ENCODE assay signal across 10 cellular contexts in the genomic region with DNA sequence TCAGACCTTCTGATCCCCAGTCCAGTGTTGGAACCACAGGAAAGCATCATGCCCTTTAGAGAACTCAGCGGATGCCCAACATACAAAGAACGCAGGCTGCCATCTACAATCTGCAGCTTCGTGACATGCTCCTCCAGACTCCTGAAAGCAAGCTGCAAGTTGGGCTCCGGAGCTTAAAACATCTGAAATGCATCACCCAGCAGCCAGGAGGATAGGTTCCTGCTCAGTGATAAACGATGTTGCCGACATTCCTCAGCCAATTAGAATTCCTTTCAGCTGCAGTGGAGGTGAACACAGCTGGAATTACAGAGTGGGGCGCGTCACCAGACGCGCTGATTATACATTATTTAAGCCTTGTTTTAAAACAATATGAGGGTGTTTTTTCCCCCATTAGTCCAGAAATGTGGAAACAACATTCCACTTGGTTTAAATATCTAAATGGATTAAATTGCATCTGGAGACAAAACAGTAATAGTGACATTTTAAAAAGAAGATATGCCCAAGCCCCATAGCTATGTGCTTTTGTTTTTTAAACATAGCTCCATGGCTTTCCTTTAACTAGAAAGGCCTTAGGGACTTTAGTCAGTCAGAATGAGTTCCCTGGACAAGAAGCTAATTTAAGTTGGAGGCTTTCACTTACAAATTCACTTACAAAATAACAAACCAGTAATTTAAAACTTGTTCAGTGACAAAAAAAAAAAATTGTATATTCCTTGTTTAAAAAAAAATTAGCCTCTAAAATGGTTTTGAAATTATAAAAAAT. TPM values are rescaled to one million over a fixed set of nuclear protein-coding genes. Genes with fewer than 3 reads are reported as not detected.
DNase-seq lines count a peak whose midpoint lies in the region; ATAC-seq, FAIRE-seq and TF ChIP-seq lines count a peak whose summit lies in the region.
"Had no signal": no experiment of that assay in that cellular context is flagged by ENCODE, and none has a peak within 500 bp of the region (broad histone marks: within the 10 kb centered on the region; RNA-seq: fewer than 3 reads in every experiment).

No MANE protein-coding gene starts in this region.

- peaks cover 8% of the 10 kb centered on the region for H3F3A ChIP-seq in PC-9 (ENCODE audit: insufficient read depth, low read depth)

- peaks cover 38% of the 10 kb centered on the region for H3K4me1 Mint-ChIP-seq in Caco-2 (ENCODE audit: low read depth, unreplicated experiment)
- peaks cover 70% of the 10 kb centered on the region for H3K4me1 Mint-ChIP-seq in activated T-cell treated with anti-CD3 and anti-CD28 coated beads, Interleukin-2, amount 50 U/mL, for 4 hours (ENCODE audit: low read depth)

- TF ChIP-seq POLR2A in GM12891 (IDR thresholded peaks at IDR 0.05; ENCODE audit: low read depth, low read length) = no peak

- peak overlapping the region; percentile 79 for H3K27ac Mint-ChIP-seq in Caco-2 (ENCODE audit: unreplicated experiment)
- H3K27ac Mint-ChIP-seq: activated naive CD8-positive, alpha-beta T cell treated with anti-CD3 and anti-CD28 coated beads, Interleukin-2, amount 50 U/mL, for 24 hours had no signal

- H3K4me2 ChIP-seq in PC-9 (peak overlapping the region; percentile 9; the same call in 1 of the 2 replicates), fibroblast of lung (ENCODE audit: extremely low read depth, insufficient read depth, low read length) (peak overlapping the region; percentile 87)

- TF ChIP-seq CTCF in Caco-2 (IDR thresholded peaks at IDR 0.05; ENCODE audit: insufficient read depth in 1 of 2, low read depth in 1 of 2, low read length in 1 of 2, severe bottlenecking in 1 of 2, unreplicated experiment in 1 of 2) = no peak
- no peak for TF ChIP-seq CTCF in PC-9 (conservative IDR thresholded peaks at IDR 0.05)
- TF ChIP-seq CTCF in fibroblast of lung (conservative IDR thresholded peaks at IDR 0.05 in 1 of 2, IDR thresholded peaks at IDR 0.05 in 1 of 2; ENCODE audit: low read depth in 1 of 2, low read length in 2 of 2) = no peak
- TF ChIP-seq CTCF in omental fat pad (IDR thresholded peaks at IDR 0.05) = no peak

- H3K36me3 Mint-ChIP-seq in Caco-2 (ENCODE audit: insufficient read depth, unreplicated experiment) = peaks cover 17% of the 10 kb centered on the region
- H3K36me3 Mint-ChIP-seq in activated T-cell treated with anti-CD3 and anti-CD28 coated beads, Interleukin-2, amount 50 U/mL, for 4 hours (ENCODE audit: insufficient read depth) = peaks cover 7% of the 10 kb centered on the region

- intact Hi-C loops in Caco-2 (cut with micrococcal nuclease; ENCODE audit: unreplicated experiment) (no loop called here), PC-9 (cut with micrococcal nuclease; ENCODE audit: unreplicated experiment) (no loop called here)

- no peak for FAIRE-seq in GM12891 (lab: Jason Lieb, UNC)

- no peaks in the 10 kb centered on the region for H3K9me3 ChIP-seq in Caco-2
- no peaks in the 10 kb centered on the region for H3K9me3 ChIP-seq in PC-9 (ENCODE audit: insufficient read depth, low read depth)
- no peaks in the 10 kb centered on the region for H3K9me3 ChIP-seq in fibroblast of lung (ENCODE audit: control insufficient read depth, insufficient read depth, low read depth, low read length)

- H3K36me3 ChIP-seq in Caco-2 (ENCODE audit: control insufficient read depth, insufficient read depth, low read length) (no peaks in the 10 kb centered on the region), PC-9 (ENCODE audit: low read depth) (peaks cover 16% of the 10 kb centered on the region; the same call in 1 of the 2 replicates), fibroblast of lung (ENCODE audit: control insufficient read depth, insufficient read depth, low read length) (no peaks in the 10 kb centered on the region)

- no peak overlapping the region for H3K9ac ChIP-seq in fibroblast of lung (ENCODE audit: insufficient read depth, low read length)

- BruUV-seq in Caco-2 (replicated peaks; lab: Mats Ljungman, UMichigan) (no TSS peak), PC-9 (replicated peaks; lab: Mats Ljungman, UMichigan) (no TSS peak)

- H3K4me3 ChIP-seq in Caco-2 (ENCODE audit: low read depth, low read length) (no peak overlapping the region), PC-9 (no peak overlapping the region), fibroblast of lung (replicated peaks in 1 of 4; ENCODE audit: control extremely low read depth in 1 of 4, insufficient read depth in 1 of 4, low read depth in 3 of 4, low read length in 4 of 4) (peak overlapping the region; percentile 15 to 42 (median 30))

- ATAC-seq in omental fat pad (ENCODE audit: low FRiP score) = peak; percentile 45
- ATAC-seq in GM19035 (IDR thresholded peaks at IDR 0.05; ENCODE audit: unreplicated experiment) = no peak
- ATAC-seq in activated T-cell treated with anti-CD3 and anti-CD28 coated beads, Interleukin-2, amount 50 U/mL, for 4 hours = no peak
- ATAC-seq: activated naive CD8-positive, alpha-beta T cell treated with anti-CD3 and anti-CD28 coated beads, Interleukin-2, amount 50 U/mL, for 24 hours had no signal

- peaks cover 97% of the 10 kb centered on the region for H3K79me2 ChIP-seq in PC-9 (ENCODE audit: low read depth)
- peaks cover 95% of the 10 kb centered on the region for H3K79me2 ChIP-seq in fibroblast of lung (ENCODE audit: control insufficient read depth, insufficient read depth, low read length)

- H4K20me1 ChIP-seq in PC-9 (ENCODE audit: insufficient read depth) (peaks cover 85% of the 10 kb centered on the region), fibroblast of lung (ENCODE audit: control insufficient read depth, extremely low read depth, insufficient read depth, low read length) (no peaks in the 10 kb centered on the region)

- peak overlapping the region; percentile 42 for H3K4me3 Mint-ChIP-seq in Caco-2 (ENCODE audit: unreplicated experiment)
- no peak overlapping the region for H3K4me3 Mint-ChIP-seq in activated T-cell treated with anti-CD3 and anti-CD28 coated beads, Interleukin-2, amount 50 U/mL, for 4 hours
- H3K4me3 Mint-ChIP-seq: activated naive CD8-positive, alpha-beta T cell treated with anti-CD3 and anti-CD28 coated beads, Interleukin-2, amount 50 U/mL, for 24 hours had no signal

- CTCF ChIA-PET in Caco-2 (lab: Charles Lee) = interaction anchor here (0.6 to 0.7 kb wide), 2 partner anchors 9 to 257 kb away, joined by 3 to 9 read pairs; no protein-coding TSS in a partner anchor
- CTCF ChIA-PET in PC-9 (lab: Charles Lee) = no interaction called here

- DNase-seq in Caco-2 = peak; percentile 46 to 57
- DNase-seq in PC-9 = no peak
- peak; percentile 69 to 93 for DNase-seq in fibroblast of lung (ENCODE audit: low read depth in 2 of 2)
- DNase-seq in omental fat pad (ENCODE audit: low spot score) = no peak
- no peak for DNase-seq in HPDE6-E6E7 (ENCODE audit: extremely low spot score)
- DNase-seq in activated T-cell treated with anti-CD3 and anti-CD28 coated beads, Interleukin-2, amount 50 U/mL, for 4 hours = no peak
- no peak for DNase-seq in GM12891 (ENCODE audit: insufficient read length, low spot score)
- DNase-seq: activated naive CD8-positive, alpha-beta T cell treated with anti-CD3 and anti-CD28 coated beads, Interleukin-2, amount 50 U/mL, for 24 hours; T-helper 9 cell had no signal

- no peaks in the 10 kb centered on the region for H3K9me3 Mint-ChIP-seq in Caco-2 (ENCODE audit: unreplicated experiment)
- no peaks in the 10 kb centered on the region for H3K9me3 Mint-ChIP-seq in activated T-cell treated with anti-CD3 and anti-CD28 coated beads, Interleukin-2, amount 50 U/mL, for 4 hours
- H3K9me3 Mint-ChIP-seq: activated naive CD8-positive, alpha-beta T cell treated with anti-CD3 and anti-CD28 coated beads, Interleukin-2, amount 50 U/mL, for 24 hours had no signal

- no peaks in the 10 kb centered on the region for H3K9me2 ChIP-seq in PC-9 (ENCODE audit: insufficient read depth)

- no peaks in the 10 kb centered on the region for H3K27me3 Mint-ChIP-seq in Caco-2 (ENCODE audit: insufficient read depth, unreplicated experiment)
- H3K27me3 Mint-ChIP-seq in activated T-cell treated with anti-CD3 and anti-CD28 coated beads, Interleukin-2, amount 50 U/mL, for 4 hours (ENCODE audit: low read depth) = no peaks in the 10 kb centered on the region
- H3K27me3 Mint-ChIP-seq: activated naive CD8-positive, alpha-beta T cell treated with anti-CD3 and anti-CD28 coated beads, Interleukin-2, amount 50 U/mL, for 24 hours had no signal

- H3K4me1 ChIP-seq in Caco-2 (peaks cover 29% of the 10 kb centered on the region), PC-9 (replicated peaks; ENCODE audit: insufficient read depth) (peaks cover 58% of the 10 kb centered on the region), fibroblast of lung (ENCODE audit: control insufficient read depth, extremely low read depth, insufficient read depth, low read length) (peaks cover 17% of the 10 kb centered on the region)

- POLR2A ChIA-PET in Caco-2 (lab: Charles Lee) = interaction anchor here (0.5 to 0.6 kb wide), 2 partner anchors 38 to 88 kb away, joined by 4 read pairs; no protein-coding TSS in a partner anchor
- POLR2A ChIA-PET in PC-9 (lab: Charles Lee; ENCODE audit: unreplicated experiment) = interaction anchor here (0.6 kb wide), 1 partner anchor 113 kb away, joined by 5 read pairs; no protein-coding TSS in a partner anchor

- H3K27me3 ChIP-seq in Caco-2 (replicated peaks; ENCODE audit: control insufficient read depth, insufficient read depth, low read length) (no peaks in the 10 kb centered on the region), PC-9 (ENCODE audit: insufficient read depth, low read depth) (no peaks in the 10 kb centered on the region), fibroblast of lung (ENCODE audit: control insufficient read depth, insufficient read depth, low read length) (no peaks in the 10 kb centered on the region)

- H3K27ac ChIP-seq in PC-9 (no peak overlapping the region), fibroblast of lung (ENCODE audit: insufficient read depth, low read length) (peak overlapping the region; percentile 52)

- H2AFZ ChIP-seq in PC-9 (no peak overlapping the region), fibroblast of lung (ENCODE audit: low read length) (no peak overlapping the region)

TF ChIP-seq in GM12891, 5 proteins besides CTCF, POLR2A, EP300 and RAD21:
- TF ChIP-seq POLR2AphosphoS5 (IDR thresholded peaks at IDR 0.05; ENCODE audit: low read depth, low read length) (no peak), POU2F2 (IDR thresholded peaks at IDR 0.05; ENCODE audit: low read depth, low read length) (no peak), TAF1 (IDR thresholded peaks at IDR 0.05; ENCODE audit: low read depth, low read length) (no peak)
TF ChIP-seq in GM12891: peak in this region for 0.

RNA-seq across cellular contexts. Expression of a gene that starts 6.3 kb away (rescaled TPM):
- total RNA-seq in Caco-2 (2022) (22.5 and 23.0 TPM in 2 replicates), PC-9 (2021) (53.2 and 63.9 TPM in 2 replicates), fibroblast of lung (13.1 and 18.7 TPM in 2 replicates), omental fat pad (10 to 100 TPM; 23.6 to 35.3 (median 27.8) TPM)
- polyA plus RNA-seq in fibroblast of lung = 15.9 and 17.2 TPM in 2 replicates
- polyA plus RNA-seq in fibroblast of lung (2012) = 12.2 and 15.4 TPM in 2 replicates
- polyA minus RNA-seq in fibroblast of lung (ENCODE audit: low replicate concordance) = 15.4 and 17.3 TPM in 2 replicates
- total RNA-seq in activated T-cell treated with anti-CD3 and anti-CD28 coated beads, Interleukin-2, amount 50 U/mL, for 4 hours = 10 to 100 TPM; 15.1 to 18.1 (median 17.1) TPM
- polyA plus RNA-seq in GM12891 (2012; ENCODE audit: low read depth, missing spikeins) = 5.2 TPM

Comparison
In these comparisons a context has a peak if more than half of its experiments do, and no peak if none do; other contexts are left out.
1. DNase-seq: peak in Caco-2 (2 of 2) and fibroblast of lung (2 of 2); none in PC-9 (0 of 2), omental fat pad (single experiment), HPDE6-E6E7 (single experiment), activated T-cell treated with anti-CD3 and anti-CD28 coated beads, Interleukin-2, amount 50 U/mL, for 4 hours (single experiment) and GM12891 (single experiment).
2. H3K4me3 ChIP-seq: peak in fibroblast of lung (4 of 4); none in Caco-2 (single experiment) and PC-9 (single experiment).